24 cellular contexts compared by ENCODE assay signal in the genomic region with DNA sequence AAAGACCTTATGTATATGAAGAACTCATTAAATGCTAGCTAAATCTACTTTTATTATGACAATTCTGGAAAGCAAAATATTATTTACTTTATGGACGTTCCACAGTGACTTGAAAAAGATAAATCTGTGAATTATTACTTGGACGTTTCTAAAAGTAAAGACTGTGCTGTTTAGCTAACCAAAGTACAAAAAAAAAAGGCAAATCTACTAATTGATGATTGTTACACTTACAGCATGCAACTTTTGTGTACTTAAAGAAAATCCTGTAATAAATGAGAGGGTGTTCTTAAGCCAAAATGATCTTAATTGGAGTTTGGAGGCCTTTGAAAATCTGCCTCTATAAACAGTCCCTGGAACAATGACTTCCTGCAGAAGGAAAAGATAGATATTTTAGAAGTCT.
"Had no signal": no experiment of that assay in that cellular context is flagged by ENCODE, and none has a peak within 500 bp of the region (broad histone marks: within the 10 kb centered on the region; RNA-seq: fewer than 3 reads in every experiment).

No MANE protein-coding gene starts in this region.

- H3K27ac ChIP-seq: RWPE1 had no signal

- H3K36me3 ChIP-seq: MG63 had no signal

- ATAC-seq: HepG2, Panc1, PC-3 had no signal

- H3K9me3 ChIP-seq: MG63, SK-N-SH had no signal

- H3K27me3 ChIP-seq: MG63 had no signal

- DNase-seq: IMR-90, Karpas-422, KG1, MG63, NCI-H1092, NCI-H1105 treated with DMSO at 0.1 percent for 48 hours, NCI-H1417 treated with DMSO at 0.1 percent for 48 hours, NCI-H146, NCI-H1694 treated with DMSO at 0.1 percent for 48 hours, NCI-H1930, NCI-H2081, NCI-H2107, NCI-H2171 treated with DMSO at 0.1 percent for 48 hours, NCI-H345, NCI-H446 treated with DMSO at 0.1 percent for 48 hours, NCI-H510A treated with DMSO at 0.1 percent for 48 hours, NCI-H526, NCI-H82, PC-3, SHP77, SK-N-SH had no signal

- H3K4me3 ChIP-seq: MG63 had no signal
